25 cellular contexts compared by ENCODE assay signal in the genomic region with DNA sequence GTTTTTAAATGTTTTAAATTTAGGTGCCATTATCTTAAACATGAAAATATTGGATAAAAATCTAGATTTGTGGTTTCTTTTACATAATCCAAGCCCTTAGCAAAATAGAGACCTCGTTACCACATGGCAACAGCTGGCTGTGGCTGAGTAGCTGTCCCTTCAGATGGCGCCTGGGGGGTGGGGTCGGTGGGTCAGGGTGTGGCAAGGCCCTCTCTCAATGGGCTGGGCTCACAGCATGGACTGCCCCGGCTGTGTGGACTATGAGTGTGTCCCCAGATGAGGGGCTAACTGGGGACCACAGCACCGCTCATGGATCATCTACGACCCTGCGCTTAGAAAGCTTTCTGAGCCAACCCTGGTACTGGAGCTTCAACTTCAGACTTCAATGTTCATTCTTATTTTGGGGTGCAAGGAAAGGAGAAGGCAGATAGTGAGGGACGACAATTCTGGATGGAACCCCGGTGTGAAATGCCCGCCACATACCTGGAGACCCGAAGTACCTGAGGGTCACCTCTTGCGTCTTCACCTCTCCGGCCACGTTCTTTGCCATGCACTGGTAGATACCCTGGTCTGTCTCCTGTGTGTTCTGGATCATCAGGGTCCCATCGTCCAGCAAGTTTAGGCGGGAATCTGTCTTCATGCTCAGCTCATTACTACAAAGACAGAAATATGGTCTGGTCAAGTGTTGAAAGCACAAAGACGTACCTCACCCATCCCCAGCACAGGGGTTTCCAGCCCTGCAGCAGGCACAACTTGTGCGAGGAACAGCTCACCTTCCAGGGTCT.
"Had no signal": no experiment of that assay in that cellular context is flagged by ENCODE, and none has a peak within 500 bp of the region (broad histone marks: within the 10 kb centered on the region; RNA-seq: fewer than 3 reads in every experiment).

No MANE protein-coding gene starts in this region.

- H3K36me3 ChIP-seq: neutrophil, pancreas, right lobe of liver had no signal

- H3K4me3 Mint-ChIP-seq: activated CD4-positive, alpha-beta T cell treated with anti-CD3 and anti-CD28 coated beads, Interleukin-2, amount 10 ng/mL, durations not matched to agents 7 days and 5 days; activated CD8-positive, alpha-beta memory T cell treated with anti-CD3 and anti-CD28 coated beads, Interleukin-2, amount 10 ng/mL, durations not matched to agents 7 days and 5 days; activated CD8-positive, alpha-beta T cell treated with anti-CD3 and anti-CD28 coated beads for 36 hours; activated naive CD4-positive, alpha-beta T cell treated with anti-CD3 and anti-CD28 coated beads, Interleukin-2, amount 10 ng/mL, durations not matched to agents 7 days and 5 days; immature natural killer cell; mesothelial cell of epicardium; natural killer cell treated with Interleukin-12 subunit alpha and Interleukin-12 subunit beta and Interleukin-15 and Interleukin-18, amount 100 ng/mL, for 72 hours; stimulated activated naive B cell treated with anti-CD40 and anti-IgM and Interleukin-4, amounts not matched to agents 10 μg/mL and 1 μg/mL and 100 μg/mL, for 72 hours; T-helper 2 cell treated with Interferon-gamma antibody and Interleukin-4, amounts not matched to agents 5 μg/mL and 100 μg/mL, for 36 hours had no signal

- H3K27me3 ChIP-seq: neutrophil, pancreas, right lobe of liver, upper lobe of left lung had no signal

- H3K9me3 ChIP-seq: neutrophil, pancreas, right lobe of liver, upper lobe of left lung had no signal

- H3K27me3 Mint-ChIP-seq: activated CD4-positive, alpha-beta T cell treated with anti-CD3 and anti-CD28 coated beads, Interleukin-2, amount 10 ng/mL, durations not matched to agents 7 days and 5 days; activated CD8-positive, alpha-beta memory T cell treated with anti-CD3 and anti-CD28 coated beads, Interleukin-2, amount 10 ng/mL, durations not matched to agents 7 days and 5 days; activated naive CD4-positive, alpha-beta T cell treated with anti-CD3 and anti-CD28 coated beads, Interleukin-2, amount 10 ng/mL, durations not matched to agents 7 days and 5 days; stimulated activated naive B cell treated with anti-CD40 and anti-IgM and Interleukin-4, amounts not matched to agents 10 μg/mL and 1 μg/mL and 100 μg/mL, for 72 hours had no signal

- H3K36me3 Mint-ChIP-seq: activated CD8-positive, alpha-beta memory T cell treated with anti-CD3 and anti-CD28 coated beads, Interleukin-2, amount 10 ng/mL, durations not matched to agents 7 days and 5 days; activated naive CD4-positive, alpha-beta T cell treated with anti-CD3 and anti-CD28 coated beads, Interleukin-2, amount 10 ng/mL, durations not matched to agents 7 days and 5 days; immature natural killer cell; natural killer cell treated with Interleukin-12 subunit alpha and Interleukin-12 subunit beta and Interleukin-15 and Interleukin-18, amount 100 ng/mL, for 72 hours; stimulated activated naive B cell treated with anti-CD40 and anti-IgM and Interleukin-4, amounts not matched to agents 10 μg/mL and 1 μg/mL and 100 μg/mL, for 72 hours had no signal

- H3K27ac Mint-ChIP-seq: activated CD4-positive, alpha-beta T cell treated with anti-CD3 and anti-CD28 coated beads, Interleukin-2, amount 10 ng/mL, durations not matched to agents 7 days and 5 days; activated CD8-positive, alpha-beta memory T cell treated with anti-CD3 and anti-CD28 coated beads, Interleukin-2, amount 10 ng/mL, durations not matched to agents 7 days and 5 days; activated CD8-positive, alpha-beta T cell treated with anti-CD3 and anti-CD28 coated beads for 36 hours; activated naive CD4-positive, alpha-beta T cell treated with anti-CD3 and anti-CD28 coated beads, Interleukin-2, amount 10 ng/mL, durations not matched to agents 7 days and 5 days; immature natural killer cell; mesothelial cell of epicardium; natural killer cell treated with Interleukin-12 subunit alpha and Interleukin-12 subunit beta and Interleukin-15 and Interleukin-18, amount 100 ng/mL, for 72 hours; stimulated activated naive B cell treated with anti-CD40 and anti-IgM and Interleukin-4, amounts not matched to agents 10 μg/mL and 1 μg/mL and 100 μg/mL, for 72 hours; T-helper 2 cell treated with Interferon-gamma antibody and Interleukin-4, amounts not matched to agents 5 μg/mL and 100 μg/mL, for 36 hours had no signal

- H3K9me3 Mint-ChIP-seq: activated CD4-positive, alpha-beta T cell treated with anti-CD3 and anti-CD28 coated beads, Interleukin-2, amount 10 ng/mL, durations not matched to agents 7 days and 5 days; activated CD8-positive, alpha-beta T cell treated with anti-CD3 and anti-CD28 coated beads for 36 hours; activated naive CD4-positive, alpha-beta T cell treated with anti-CD3 and anti-CD28 coated beads, Interleukin-2, amount 10 ng/mL, durations not matched to agents 7 days and 5 days; immature natural killer cell; mesothelial cell of epicardium; natural killer cell treated with Interleukin-12 subunit alpha and Interleukin-12 subunit beta and Interleukin-15 and Interleukin-18, amount 100 ng/mL, for 72 hours; stimulated activated naive B cell treated with anti-CD40 and anti-IgM and Interleukin-4, amounts not matched to agents 10 μg/mL and 1 μg/mL and 100 μg/mL, for 72 hours; T-helper 2 cell treated with Interferon-gamma antibody and Interleukin-4, amounts not matched to agents 5 μg/mL and 100 μg/mL, for 36 hours had no signal

- H3K4me3 ChIP-seq: left ventricle myocardium inferior, pancreas, right lobe of liver, upper lobe of left lung had no signal

- DNase-seq: activated CD4-positive, alpha-beta T cell treated with anti-CD3 and anti-CD28 coated beads, Interleukin-2, amount 10 ng/mL, durations not matched to agents 7 days and 5 days; activated CD4-positive, CD25-positive, alpha-beta regulatory T cell treated with anti-CD3 and anti-CD28 coated beads, Interleukin-2, amount 50 U/mL, for 72 hours; activated CD8-positive, alpha-beta memory T cell treated with anti-CD3 and anti-CD28 coated beads, Interleukin-2, amount 10 ng/mL, durations not matched to agents 7 days and 5 days; activated CD8-positive, alpha-beta T cell treated with anti-CD3 and anti-CD28 coated beads for 36 hours; activated effector memory CD4-positive, alpha-beta T cell treated with anti-CD3 and anti-CD28 coated beads, Interleukin-2, amount 50 U/mL, for 16 hours; activated naive CD4-positive, alpha-beta T cell treated with anti-CD3 and anti-CD28 coated beads, Interleukin-2, amount 10 ng/mL, durations not matched to agents 7 days and 5 days; activated T-cell treated with anti-CD3 and anti-CD28 coated beads for 4 hours; amygdala; effector CD4-positive, alpha-beta T cell; erythroblast; foreskin fibroblast; immature natural killer cell; kidney glomerular epithelial cell; left ventricle myocardium inferior; pancreas; right lobe of liver; stimulated activated CD4-positive, alpha-beta T cell treated with anti-CD3 and anti-CD28 coated beads, Interleukin-2, amount 100 ng/mL, for 48 hours; stimulated activated CD8-positive, alpha-beta memory T cell treated with anti-CD3 and anti-CD28 coated beads, Interleukin-4, amount 100 ng/mL, for 48 hours; stimulated activated naive B cell treated with anti-CD40 and anti-IgM and Interleukin-4, amounts not matched to agents 10 μg/mL and 1 μg/mL and 100 μg/mL, for 72 hours had no signal

- H3K4me1 ChIP-seq: left ventricle myocardium inferior, pancreas, right lobe of liver, upper lobe of left lung had no signal

- ATAC-seq: activated CD8-positive, alpha-beta memory T cell treated with anti-CD3 and anti-CD28 coated beads, Interleukin-2, amount 10 ng/mL, durations not matched to agents 7 days and 5 days; activated CD8-positive, alpha-beta T cell treated with anti-CD3 and anti-CD28 coated beads for 36 hours; pancreas; right lobe of liver; stimulated activated naive B cell treated with anti-CD40 and anti-IgM and Interleukin-4, amounts not matched to agents 10 μg/mL and 1 μg/mL and 100 μg/mL, for 72 hours had no signal

- H3K27ac ChIP-seq: left ventricle myocardium inferior, neutrophil, pancreas, right lobe of liver, upper lobe of left lung, VCaP had no signal

- H3K4me1 Mint-ChIP-seq: activated CD4-positive, alpha-beta T cell treated with anti-CD3 and anti-CD28 coated beads, Interleukin-2, amount 10 ng/mL, durations not matched to agents 7 days and 5 days; activated CD8-positive, alpha-beta memory T cell treated with anti-CD3 and anti-CD28 coated beads, Interleukin-2, amount 10 ng/mL, durations not matched to agents 7 days and 5 days; activated naive CD4-positive, alpha-beta T cell treated with anti-CD3 and anti-CD28 coated beads, Interleukin-2, amount 10 ng/mL, durations not matched to agents 7 days and 5 days; immature natural killer cell; mesothelial cell of epicardium; stimulated activated naive B cell treated with anti-CD40 and anti-IgM and Interleukin-4, amounts not matched to agents 10 μg/mL and 1 μg/mL and 100 μg/mL, for 72 hours had no signal
